ENCODE assay signal across 8 cellular contexts in the genomic region with DNA sequence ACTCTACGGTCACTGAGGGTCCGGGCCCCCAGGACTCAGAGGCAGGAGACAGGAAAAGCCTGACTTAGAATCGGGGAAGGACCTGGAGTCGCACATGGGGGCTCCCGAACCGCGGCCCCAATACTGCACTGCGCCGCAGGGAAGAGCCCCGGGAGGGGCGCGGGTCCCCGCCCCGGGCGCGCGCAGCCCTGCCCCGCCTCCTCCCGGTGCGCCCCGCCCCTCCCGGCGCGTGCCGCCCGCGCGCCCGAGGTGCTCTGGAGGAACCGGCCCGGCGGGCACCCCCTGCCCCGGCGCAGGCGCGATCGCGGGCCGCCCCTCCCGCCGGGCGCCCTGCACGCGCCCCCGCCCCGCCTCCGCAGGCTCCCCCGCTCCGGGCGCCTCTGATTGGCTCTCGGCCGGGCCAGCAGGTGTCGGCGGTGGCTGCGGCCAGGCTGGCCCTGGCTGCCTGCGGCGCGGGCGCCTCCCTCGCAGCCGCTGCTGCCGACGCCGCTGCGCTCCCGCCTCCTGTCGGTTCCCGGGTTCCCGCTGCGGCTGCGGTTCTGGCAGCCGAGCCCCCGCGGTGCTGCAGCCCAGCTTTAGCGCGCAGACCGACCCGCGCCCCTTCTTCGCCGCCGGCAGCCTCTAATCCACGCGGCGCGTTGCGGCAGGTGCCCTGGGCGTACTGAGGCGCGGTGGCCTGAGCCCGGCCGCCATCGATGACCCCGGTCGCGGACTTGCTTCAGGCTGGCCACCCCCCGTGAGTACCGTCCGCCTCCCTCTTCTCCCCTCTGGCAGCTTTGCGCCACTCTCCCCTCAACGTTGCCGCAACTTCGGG. TPM values are rescaled to one million over a fixed set of nuclear protein-coding genes. Genes with fewer than 3 reads are reported as not detected.
DNase-seq lines count a peak whose midpoint lies in the region; ATAC-seq and TF ChIP-seq lines count a peak whose summit lies in the region.

TSS of gene MYRIP (plus strand) at position 429 of the 814 bp plus-strand sequence. CDS start 91,208 bp downstream, outside the sequence.

- no peaks in the 10 kb centered on the region for H3K9me3 ChIP-seq in muscle layer of colon (ENCODE audit: low read length)

- TF ChIP-seq CTCF in epithelial cell of proximal tubule (conservative IDR thresholded peaks at IDR 0.05; ENCODE audit: low read depth, low read length), result no peak

- H3K36me3 ChIP-seq in muscle layer of colon (ENCODE audit: insufficient read depth, low read length) (no peaks in the 10 kb centered on the region), urinary bladder (ENCODE audit: insufficient read depth) (no peaks in the 10 kb centered on the region)

- H3K27me3 ChIP-seq in muscle layer of colon (ENCODE audit: control insufficient read depth in 1 of 2, insufficient read depth in 2 of 2, low read length in 2 of 2), result peaks cover 17 to 26% of the 10 kb centered on the region in 2 donors

- peak; percentile 77 for ATAC-seq in GM21576 (IDR thresholded peaks at IDR 0.05; ENCODE audit: unreplicated experiment)

- in situ Hi-C loops in KBM-7 (cut with MboI; ENCODE audit: low pct_unique_long_range_greater_than_20kb, low sequenced_read_pairs), result no loop called here

- DNase-seq in DMS79 treated with DMSO at 0.1 percent for 48 hours (lab: John Stamatoyannopoulos, UW), result peak; percentile 39
- no peak for DNase-seq in DMS79 (lab: John Stamatoyannopoulos, UW)
- peak; percentile 32 for DNase-seq in KBM-7
- peak; percentile 8 to 25 for DNase-seq in SW 1271 (lab: John Stamatoyannopoulos, UW)
- DNase-seq in epithelial cell of proximal tubule (ENCODE audit: low read depth), result no peak

- H3K4me1 ChIP-seq in muscle layer of colon (ENCODE audit: insufficient read depth, low read length) (no peaks in the 10 kb centered on the region), urinary bladder (ENCODE audit: insufficient read depth) (no peaks in the 10 kb centered on the region)

- H3K4me3 ChIP-seq in epithelial cell of proximal tubule (ENCODE audit: low read depth, low read length), result peak within 1 kb of the TSS; percentile 67
- H3K4me3 ChIP-seq in muscle layer of colon (ENCODE audit: low read depth in 1 of 2, low read length in 2 of 2), result peak within 1 kb of the TSS; percentile 46 to 49
- peak within 1 kb of the TSS; percentile 51 for H3K4me3 ChIP-seq in urinary bladder (ENCODE audit: low read depth, low read length)

- no peak within 1 kb of the TSS for H3K9ac ChIP-seq in muscle layer of colon (ENCODE audit: low read length)

- under 1% methylated on average over 102 of the region's 103 CpGs for WGBS in urinary bladder

- H3K27ac ChIP-seq in muscle layer of colon (ENCODE audit: low read depth, low read length), result no peak within 1 kb of the TSS
- no peak within 1 kb of the TSS for H3K27ac ChIP-seq in urinary bladder (ENCODE audit: low read depth)

RNA-seq across cellular contexts. Expression of gene MYRIP, which starts in this region (rescaled TPM):
- total RNA-seq in epithelial cell of proximal tubule (0.12 and 0.29 TPM in 2 replicates), urinary bladder (2.9 TPM)
- polyA plus RNA-seq in urinary bladder, result 4.4 TPM

Comparison
In these comparisons a context has a peak if more than half of its experiments do, and no peak if none do; other contexts are left out.
1. DNase-seq: peak in DMS79 treated with DMSO at 0.1 percent for 48 hours (single experiment), KBM-7 (single experiment) and SW 1271 (2 of 2); none in DMS79 (single experiment) and epithelial cell of proximal tubule (single experiment).
2. Peak in every context shown above with its lines, with median percentiles within 50 percentile points of each other: H3K4me3 ChIP-seq.